Comparison of ENCODE assay signal across 1 cellular context in the genomic region with DNA sequence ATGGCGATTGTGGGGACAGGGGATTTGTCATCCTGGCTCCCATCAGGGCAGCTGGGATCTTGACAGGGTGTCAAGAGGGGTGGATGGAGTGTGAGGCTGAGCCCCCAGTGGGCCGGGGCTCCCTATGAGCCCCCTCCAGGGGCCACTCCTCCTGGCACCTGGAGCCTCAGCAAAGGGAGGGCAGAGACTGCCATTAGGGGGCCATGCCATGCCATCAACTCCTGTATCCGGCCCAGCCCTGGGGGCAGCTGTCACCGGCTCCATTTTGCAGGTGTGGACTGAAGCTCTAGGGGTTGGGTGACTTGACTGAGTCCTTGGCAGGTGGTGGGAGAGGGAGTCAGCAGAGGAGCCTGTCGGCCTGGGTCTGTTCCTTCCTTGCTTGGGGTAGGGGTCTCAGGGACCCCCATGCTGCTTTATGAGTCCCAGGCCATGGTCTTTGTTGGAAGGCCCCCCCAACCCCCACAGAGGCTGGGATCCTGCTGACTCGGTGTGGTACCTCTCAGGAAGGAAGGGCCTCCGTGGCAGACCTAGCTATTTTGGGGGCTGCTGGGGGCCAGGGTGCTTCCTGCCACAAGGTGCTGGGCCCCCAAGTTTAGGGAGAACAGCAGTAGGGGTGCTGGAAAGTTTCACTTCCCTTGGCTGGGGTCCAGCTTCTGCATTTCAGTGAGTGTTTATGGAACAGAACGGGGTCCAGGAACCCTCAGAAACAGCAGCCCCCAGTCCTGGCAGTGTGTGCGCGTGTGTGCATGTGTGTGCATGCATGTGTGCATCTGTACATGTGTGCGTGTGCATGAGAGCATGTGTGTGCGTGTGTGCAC.
A peak's percentile ranks its signal among the peaks of the same experiment; 100 is the strongest.
TF ChIP-seq lines count a peak whose summit lies in the region.

No MANE protein-coding gene starts in this region.

TF ChIP-seq in GM12878, 131 proteins besides CTCF, POLR2A, EP300 and RAD21:
- TF ChIP-seq SUPT20H (IDR thresholded peaks at IDR 0.05; ENCODE audit: borderline replicate concordance, control insufficient read depth, low read depth, low read length) (no peak), EED (IDR thresholded peaks at IDR 0.05; ENCODE audit: low read depth) (peak; percentile 97), SPI1 (IDR thresholded peaks at IDR 0.05; ENCODE audit: borderline replicate concordance, insufficient read depth, low read depth, low read length) (peak; percentile 75), TCF3 (IDR thresholded peaks at IDR 0.05; ENCODE audit: borderline replicate concordance, insufficient read depth, low read depth, low read length) (0 out of 2 replicates have a peak, but pooled peaks have one; percentile 11), NFIC (IDR thresholded peaks at IDR 0.05; ENCODE audit: low read depth, low read length) (peak; percentile 79; the same call in 1 of the 2 replicates), CREB1 (IDR thresholded peaks at IDR 0.05; ENCODE audit: low read depth) (0 out of 2 replicates have a peak, but pooled peaks have one; percentile 27), SIX5 (IDR thresholded peaks at IDR 0.05; ENCODE audit: low read depth, low read length, severe bottlenecking) (no peak), STAT1 (conservative IDR thresholded peaks at IDR 0.05) (no peak), ZNF384 (IDR thresholded peaks at IDR 0.05; ENCODE audit: borderline replicate concordance, low read depth, low read length) (no peak), FOXM1 (IDR thresholded peaks at IDR 0.05; ENCODE audit: low read depth, low read length) (0 out of 2 replicates have a peak, but pooled peaks have one; percentile 43), MEF2A (IDR thresholded peaks at IDR 0.05; ENCODE audit: insufficient read depth, low read depth, low read length) (peak; percentile 95), CREM (IDR thresholded peaks at IDR 0.05; ENCODE audit: low read depth) (peak; percentile 75), DPF2 (IDR thresholded peaks at IDR 0.05) (peak; percentile 66), SRF (IDR thresholded peaks at IDR 0.05; ENCODE audit: low read depth in 2 of 2, low read length in 2 of 2) (no peak), SMC3 (IDR thresholded peaks at IDR 0.05; ENCODE audit: borderline replicate concordance, low read length) (no peak), RUNX3 (IDR thresholded peaks at IDR 0.05; ENCODE audit: low read length) (peak; percentile 86), IKZF1 (conservative IDR thresholded peaks at IDR 0.05) (peak; percentile 67), BRCA1 (IDR thresholded peaks at IDR 0.05; ENCODE audit: low read depth, low read length) (no peak), MTA3 (IDR thresholded peaks at IDR 0.05; ENCODE audit: borderline replicate concordance, low read length) (peak; percentile 59; the same call in 1 of the 2 replicates), BHLHE40 (IDR thresholded peaks at IDR 0.05; ENCODE audit: borderline replicate concordance in 1 of 2, low read depth in 2 of 2, low read length in 1 of 2) (peak in 1 of 2 experiments; percentile 11; a peak in 1 of 4 replicates), CBFB (IDR thresholded peaks at IDR 0.05; ENCODE audit: low read depth) (peak; percentile 47; the same call in 1 of the 2 replicates), HDAC2 (IDR thresholded peaks at IDR 0.05) (no peak), GATAD2B (conservative IDR thresholded peaks at IDR 0.05; ENCODE audit: low read depth) (peak; percentile 40; the same call in 1 of the 2 replicates), MEF2B (IDR thresholded peaks at IDR 0.05; ENCODE audit: partially characterized antibody, poor library complexity, severe bottlenecking) (peak; percentile 67), SP1 (IDR thresholded peaks at IDR 0.05; ENCODE audit: low read depth, low read length) (peak; percentile 58), FOXK2 (IDR thresholded peaks at IDR 0.05) (no peak), MTA2 (IDR thresholded peaks at IDR 0.05; ENCODE audit: low read depth) (peak; percentile 50; the same call in 1 of the 2 replicates), BCL11A (IDR thresholded peaks at IDR 0.05; ENCODE audit: low read depth, low read length) (peak; percentile 51; the same call in 1 of the 2 replicates), SIN3A (IDR thresholded peaks at IDR 0.05; ENCODE audit: low read depth, low read length) (0 out of 2 replicates have a peak, but pooled peaks have one; percentile 8), IKZF2 (IDR thresholded peaks at IDR 0.05) (peak; percentile 67 to 70), SMAD1 (IDR thresholded peaks at IDR 0.05; ENCODE audit: low read depth, partially characterized antibody) (no peak), ETV6 (conservative IDR thresholded peaks at IDR 0.05 in 1 of 2, IDR thresholded peaks at IDR 0.05 in 1 of 2; ENCODE audit: borderline replicate concordance in 1 of 2, low read depth in 1 of 2) (peak in 1 of 2 experiments; percentile 76; a peak in 1 of 4 replicates)
- TF ChIP-seq, protein P1, sequence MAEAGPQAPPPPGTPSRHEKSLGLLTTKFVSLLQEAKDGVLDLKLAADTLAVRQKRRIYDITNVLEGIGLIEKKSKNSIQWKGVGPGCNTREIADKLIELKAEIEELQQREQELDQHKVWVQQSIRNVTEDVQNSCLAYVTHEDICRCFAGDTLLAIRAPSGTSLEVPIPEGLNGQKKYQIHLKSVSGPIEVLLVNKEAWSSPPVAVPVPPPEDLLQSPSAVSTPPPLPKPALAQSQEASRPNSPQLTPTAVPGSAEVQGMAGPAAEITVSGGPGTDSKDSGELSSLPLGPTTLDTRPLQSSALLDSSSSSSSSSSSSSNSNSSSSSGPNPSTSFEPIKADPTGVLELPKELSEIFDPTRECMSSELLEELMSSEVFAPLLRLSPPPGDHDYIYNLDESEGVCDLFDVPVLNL (IDR thresholded peaks at IDR 0.05; ENCODE audit: low read depth, low read length), result no peak
TF ChIP-seq in GM12878: peak in this region for 22.
